In the genomic region with DNA sequence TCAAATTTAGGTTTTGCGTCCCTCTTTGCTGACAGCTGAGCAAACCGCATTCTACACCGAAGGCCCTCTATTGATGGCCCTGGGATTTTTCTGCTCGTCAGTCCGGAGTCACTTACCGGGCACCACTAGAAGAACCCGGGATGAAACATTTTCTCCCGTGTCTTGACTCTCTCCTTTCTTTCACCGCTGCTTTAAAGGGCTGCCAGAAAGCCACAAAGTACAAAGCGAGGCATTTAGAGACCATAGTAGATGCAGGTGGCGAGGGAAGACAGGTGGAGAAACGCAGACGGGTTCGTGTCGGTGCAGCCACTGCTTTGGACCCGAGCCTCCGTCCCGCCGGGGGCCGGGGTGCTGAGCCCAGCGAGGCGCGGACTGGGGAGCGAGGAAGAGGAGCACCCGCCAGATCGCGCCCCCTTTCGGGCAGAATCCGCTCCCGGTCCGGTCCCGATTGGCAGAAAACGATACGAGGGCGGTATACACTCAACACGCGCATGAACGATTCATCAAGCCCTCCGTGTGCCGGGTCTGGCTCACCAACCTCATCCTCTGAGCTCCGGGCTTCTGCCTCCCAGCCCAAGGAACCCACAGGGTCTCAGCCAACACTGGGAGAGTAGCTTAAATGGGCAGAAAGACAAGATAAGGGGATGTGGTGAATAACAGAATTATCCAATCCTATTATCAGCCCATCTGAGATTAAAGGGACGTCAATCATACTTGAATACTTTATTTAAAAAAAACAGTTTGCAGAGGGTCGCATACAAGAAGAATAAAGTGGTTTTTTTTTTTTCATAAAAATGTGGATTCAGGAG, we compare ENCODE assay signal across 1 cellular context.
TF ChIP-seq lines count a peak whose summit lies in the region.

No MANE protein-coding gene starts in this region.

TF ChIP-seq in K562, 482 proteins besides CTCF, POLR2A, EP300 and RAD21 (continued from another document and continues in another):
- TF ChIP-seq, protein P1, sequence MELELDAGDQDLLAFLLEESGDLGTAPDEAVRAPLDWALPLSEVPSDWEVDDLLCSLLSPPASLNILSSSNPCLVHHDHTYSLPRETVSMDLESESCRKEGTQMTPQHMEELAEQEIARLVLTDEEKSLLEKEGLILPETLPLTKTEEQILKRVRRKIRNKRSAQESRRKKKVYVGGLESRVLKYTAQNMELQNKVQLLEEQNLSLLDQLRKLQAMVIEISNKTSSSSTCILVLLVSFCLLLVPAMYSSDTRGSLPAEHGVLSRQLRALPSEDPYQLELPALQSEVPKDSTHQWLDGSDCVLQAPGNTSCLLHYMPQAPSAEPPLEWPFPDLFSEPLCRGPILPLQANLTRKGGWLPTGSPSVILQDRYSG (tag; conservative IDR thresholded peaks at IDR 0.05; ENCODE audit: low read depth): no peak
- no peak for TF ChIP-seq GTF2F1 (IDR thresholded peaks at IDR 0.05; ENCODE audit: low read depth, low read length)
- TF ChIP-seq, protein P2, sequence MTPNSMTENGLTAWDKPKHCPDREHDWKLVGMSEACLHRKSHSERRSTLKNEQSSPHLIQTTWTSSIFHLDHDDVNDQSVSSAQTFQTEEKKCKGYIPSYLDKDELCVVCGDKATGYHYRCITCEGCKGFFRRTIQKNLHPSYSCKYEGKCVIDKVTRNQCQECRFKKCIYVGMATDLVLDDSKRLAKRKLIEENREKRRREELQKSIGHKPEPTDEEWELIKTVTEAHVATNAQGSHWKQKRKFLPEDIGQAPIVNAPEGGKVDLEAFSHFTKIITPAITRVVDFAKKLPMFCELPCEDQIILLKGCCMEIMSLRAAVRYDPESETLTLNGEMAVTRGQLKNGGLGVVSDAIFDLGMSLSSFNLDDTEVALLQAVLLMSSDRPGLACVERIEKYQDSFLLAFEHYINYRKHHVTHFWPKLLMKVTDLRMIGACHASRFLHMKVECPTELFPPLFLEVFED (CRISPR knock-in tag; conservative IDR thresholded peaks at IDR 0.05): no peak
- TF ChIP-seq BCOR (IDR thresholded peaks at IDR 0.05): peak; percentile 81; the same call in 1 of the 2 replicates
- TF ChIP-seq GTF2A2 (tag; IDR thresholded peaks at IDR 0.05): no peak
- TF ChIP-seq, protein P3, sequence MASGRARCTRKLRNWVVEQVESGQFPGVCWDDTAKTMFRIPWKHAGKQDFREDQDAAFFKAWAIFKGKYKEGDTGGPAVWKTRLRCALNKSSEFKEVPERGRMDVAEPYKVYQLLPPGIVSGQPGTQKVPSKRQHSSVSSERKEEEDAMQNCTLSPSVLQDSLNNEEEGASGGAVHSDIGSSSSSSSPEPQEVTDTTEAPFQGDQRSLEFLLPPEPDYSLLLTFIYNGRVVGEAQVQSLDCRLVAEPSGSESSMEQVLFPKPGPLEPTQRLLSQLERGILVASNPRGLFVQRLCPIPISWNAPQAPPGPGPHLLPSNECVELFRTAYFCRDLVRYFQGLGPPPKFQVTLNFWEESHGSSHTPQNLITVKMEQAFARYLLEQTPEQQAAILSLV (tag; IDR thresholded peaks at IDR 0.05): no peak
- no peak for TF ChIP-seq POLR2AphosphoS5 (IDR thresholded peaks at IDR 0.05; ENCODE audit: control insufficient read depth, insufficient read depth, low read depth, low read length)
- TF ChIP-seq, protein P4, sequence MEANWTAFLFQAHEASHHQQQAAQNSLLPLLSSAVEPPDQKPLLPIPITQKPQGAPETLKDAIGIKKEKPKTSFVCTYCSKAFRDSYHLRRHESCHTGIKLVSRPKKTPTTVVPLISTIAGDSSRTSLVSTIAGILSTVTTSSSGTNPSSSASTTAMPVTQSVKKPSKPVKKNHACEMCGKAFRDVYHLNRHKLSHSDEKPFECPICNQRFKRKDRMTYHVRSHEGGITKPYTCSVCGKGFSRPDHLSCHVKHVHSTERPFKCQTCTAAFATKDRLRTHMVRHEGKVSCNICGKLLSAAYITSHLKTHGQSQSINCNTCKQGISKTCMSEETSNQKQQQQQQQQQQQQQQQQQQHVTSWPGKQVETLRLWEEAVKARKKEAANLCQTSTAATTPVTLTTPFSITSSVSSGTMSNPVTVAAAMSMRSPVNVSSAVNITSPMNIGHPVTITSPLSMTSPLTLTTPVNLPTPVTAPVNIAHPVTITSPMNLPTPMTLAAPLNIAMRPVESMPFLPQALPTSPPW (CRISPR knock-in tag; IDR thresholded peaks at IDR 0.05): peak; percentile 51
- TF ChIP-seq, protein P5, sequence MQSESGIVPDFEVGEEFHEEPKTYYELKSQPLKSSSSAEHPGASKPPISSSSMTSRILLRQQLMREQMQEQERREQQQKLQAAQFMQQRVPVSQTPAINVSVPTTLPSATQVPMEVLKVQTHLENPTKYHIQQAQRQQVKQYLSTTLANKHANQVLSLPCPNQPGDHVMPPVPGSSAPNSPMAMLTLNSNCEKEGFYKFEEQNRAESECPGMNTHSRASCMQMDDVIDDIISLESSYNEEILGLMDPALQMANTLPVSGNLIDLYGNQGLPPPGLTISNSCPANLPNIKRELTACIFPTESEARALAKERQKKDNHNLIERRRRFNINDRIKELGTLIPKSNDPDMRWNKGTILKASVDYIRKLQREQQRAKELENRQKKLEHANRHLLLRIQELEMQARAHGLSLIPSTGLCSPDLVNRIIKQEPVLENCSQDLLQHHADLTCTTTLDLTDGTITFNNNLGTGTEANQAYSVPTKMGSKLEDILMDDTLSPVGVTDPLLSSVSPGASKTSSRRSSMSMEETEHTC (IDR thresholded peaks at IDR 0.05): no peak
- TF ChIP-seq, protein P6, sequence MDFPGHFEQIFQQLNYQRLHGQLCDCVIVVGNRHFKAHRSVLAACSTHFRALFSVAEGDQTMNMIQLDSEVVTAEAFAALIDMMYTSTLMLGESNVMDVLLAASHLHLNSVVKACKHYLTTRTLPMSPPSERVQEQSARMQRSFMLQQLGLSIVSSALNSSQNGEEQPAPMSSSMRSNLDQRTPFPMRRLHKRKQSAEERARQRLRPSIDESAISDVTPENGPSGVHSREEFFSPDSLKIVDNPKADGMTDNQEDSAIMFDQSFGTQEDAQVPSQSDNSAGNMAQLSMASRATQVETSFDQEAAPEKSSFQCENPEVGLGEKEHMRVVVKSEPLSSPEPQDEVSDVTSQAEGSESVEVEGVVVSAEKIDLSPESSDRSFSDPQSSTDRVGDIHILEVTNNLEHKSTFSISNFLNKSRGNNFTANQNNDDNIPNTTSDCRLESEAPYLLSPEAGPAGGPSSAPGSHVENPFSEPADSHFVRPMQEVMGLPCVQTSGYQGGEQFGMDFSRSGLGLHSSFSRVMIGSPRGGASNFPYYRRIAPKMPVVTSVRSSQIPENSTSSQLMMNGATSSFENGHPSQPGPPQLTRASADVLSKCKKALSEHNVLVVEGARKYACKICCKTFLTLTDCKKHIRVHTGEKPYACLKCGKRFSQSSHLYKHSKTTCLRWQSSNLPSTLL (IDR thresholded peaks at IDR 0.05): no peak
- peak; percentile 65 to 82 for TF ChIP-seq KDM1A (IDR thresholded peaks at IDR 0.05)
- TF ChIP-seq, protein P7, sequence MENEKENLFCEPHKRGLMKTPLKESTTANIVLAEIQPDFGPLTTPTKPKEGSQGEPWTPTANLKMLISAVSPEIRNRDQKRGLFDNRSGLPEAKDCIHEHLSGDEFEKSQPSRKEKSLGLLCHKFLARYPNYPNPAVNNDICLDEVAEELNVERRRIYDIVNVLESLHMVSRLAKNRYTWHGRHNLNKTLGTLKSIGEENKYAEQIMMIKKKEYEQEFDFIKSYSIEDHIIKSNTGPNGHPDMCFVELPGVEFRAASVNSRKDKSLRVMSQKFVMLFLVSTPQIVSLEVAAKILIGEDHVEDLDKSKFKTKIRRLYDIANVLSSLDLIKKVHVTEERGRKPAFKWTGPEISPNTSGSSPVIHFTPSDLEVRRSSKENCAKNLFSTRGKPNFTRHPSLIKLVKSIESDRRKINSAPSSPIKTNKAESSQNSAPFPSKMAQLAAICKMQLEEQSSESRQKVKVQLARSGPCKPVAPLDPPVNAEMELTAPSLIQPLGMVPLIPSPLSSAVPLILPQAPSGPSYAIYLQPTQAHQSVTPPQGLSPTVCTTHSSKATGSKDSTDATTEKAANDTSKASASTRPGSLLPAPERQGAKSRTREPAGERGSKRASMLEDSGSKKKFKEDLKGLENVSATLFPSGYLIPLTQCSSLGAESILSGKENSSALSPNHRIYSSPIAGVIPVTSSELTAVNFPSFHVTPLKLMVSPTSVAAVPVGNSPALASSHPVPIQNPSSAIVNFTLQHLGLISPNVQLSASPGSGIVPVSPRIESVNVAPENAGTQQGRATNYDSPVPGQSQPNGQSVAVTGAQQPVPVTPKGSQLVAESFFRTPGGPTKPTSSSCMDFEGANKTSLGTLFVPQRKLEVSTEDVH (IDR thresholded peaks at IDR 0.05; ENCODE audit: low read depth, partially characterized antibody): peak; percentile 79
- TF ChIP-seq HCFC1 (IDR thresholded peaks at IDR 0.05; ENCODE audit: low read depth, low read length): peak; percentile 43; the same call in 1 of the 2 replicates
- no peak for TF ChIP-seq GTF2E2 (tag; IDR thresholded peaks at IDR 0.05)
- TF ChIP-seq, protein P8, sequence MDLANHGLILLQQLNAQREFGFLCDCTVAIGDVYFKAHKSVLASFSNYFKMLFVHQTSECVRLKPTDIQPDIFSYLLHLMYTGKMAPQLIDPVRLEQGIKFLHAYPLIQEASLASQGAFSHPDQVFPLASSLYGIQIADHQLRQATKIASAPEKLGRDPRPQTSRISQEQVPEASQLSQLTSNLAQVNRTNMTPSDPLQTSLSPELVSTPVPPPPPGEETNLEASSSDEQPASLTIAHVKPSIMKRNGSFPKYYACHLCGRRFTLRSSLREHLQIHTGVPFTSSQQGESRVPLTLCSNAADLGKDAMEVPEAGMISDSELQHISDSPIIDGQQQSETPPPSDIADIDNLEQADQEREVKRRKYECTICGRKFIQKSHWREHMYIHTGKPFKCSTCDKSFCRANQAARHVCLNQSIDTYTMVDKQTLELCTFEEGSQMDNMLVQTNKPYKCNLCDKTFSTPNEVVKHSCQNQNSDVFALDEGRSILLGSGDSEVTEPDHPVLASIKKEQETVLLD (IDR thresholded peaks at IDR 0.05): peak; percentile 73
- TF ChIP-seq POLR2G (IDR thresholded peaks at IDR 0.05; ENCODE audit: low read depth, low read length): peak; percentile 91
- TF ChIP-seq, protein P9, sequence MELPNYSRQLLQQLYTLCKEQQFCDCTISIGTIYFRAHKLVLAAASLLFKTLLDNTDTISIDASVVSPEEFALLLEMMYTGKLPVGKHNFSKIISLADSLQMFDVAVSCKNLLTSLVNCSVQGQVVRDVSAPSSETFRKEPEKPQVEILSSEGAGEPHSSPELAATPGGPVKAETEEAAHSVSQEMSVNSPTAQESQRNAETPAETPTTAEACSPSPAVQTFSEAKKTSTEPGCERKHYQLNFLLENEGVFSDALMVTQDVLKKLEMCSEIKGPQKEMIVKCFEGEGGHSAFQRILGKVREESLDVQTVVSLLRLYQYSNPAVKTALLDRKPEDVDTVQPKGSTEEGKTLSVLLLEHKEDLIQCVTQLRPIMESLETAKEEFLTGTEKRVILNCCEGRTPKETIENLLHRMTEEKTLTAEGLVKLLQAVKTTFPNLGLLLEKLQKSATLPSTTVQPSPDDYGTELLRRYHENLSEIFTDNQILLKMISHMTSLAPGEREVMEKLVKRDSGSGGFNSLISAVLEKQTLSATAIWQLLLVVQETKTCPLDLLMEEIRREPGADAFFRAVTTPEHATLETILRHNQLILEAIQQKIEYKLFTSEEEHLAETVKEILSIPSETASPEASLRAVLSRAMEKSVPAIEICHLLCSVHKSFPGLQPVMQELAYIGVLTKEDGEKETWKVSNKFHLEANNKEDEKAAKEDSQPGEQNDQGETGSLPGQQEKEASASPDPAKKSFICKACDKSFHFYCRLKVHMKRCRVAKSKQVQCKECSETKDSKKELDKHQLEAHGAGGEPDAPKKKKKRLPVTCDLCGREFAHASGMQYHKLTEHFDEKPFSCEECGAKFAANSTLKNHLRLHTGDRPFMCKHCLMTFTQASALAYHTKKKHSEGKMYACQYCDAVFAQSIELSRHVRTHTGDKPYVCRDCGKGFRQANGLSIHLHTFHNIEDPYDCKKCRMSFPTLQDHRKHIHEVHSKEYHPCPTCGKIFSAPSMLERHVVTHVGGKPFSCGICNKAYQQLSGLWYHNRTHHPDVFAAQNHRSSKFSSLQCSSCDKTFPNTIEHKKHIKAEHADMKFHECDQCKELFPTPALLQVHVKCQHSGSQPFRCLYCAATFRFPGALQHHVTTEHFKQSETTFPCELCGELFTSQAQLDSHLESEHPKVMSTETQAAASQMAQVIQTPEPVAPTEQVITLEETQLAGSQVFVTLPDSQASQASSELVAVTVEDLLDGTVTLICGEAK (IDR thresholded peaks at IDR 0.05): peak; percentile 78
- TF ChIP-seq, protein P9 (CRISPR knock-in tag; IDR thresholded peaks at IDR 0.05): no peak
- TF ChIP-seq, protein P10, sequence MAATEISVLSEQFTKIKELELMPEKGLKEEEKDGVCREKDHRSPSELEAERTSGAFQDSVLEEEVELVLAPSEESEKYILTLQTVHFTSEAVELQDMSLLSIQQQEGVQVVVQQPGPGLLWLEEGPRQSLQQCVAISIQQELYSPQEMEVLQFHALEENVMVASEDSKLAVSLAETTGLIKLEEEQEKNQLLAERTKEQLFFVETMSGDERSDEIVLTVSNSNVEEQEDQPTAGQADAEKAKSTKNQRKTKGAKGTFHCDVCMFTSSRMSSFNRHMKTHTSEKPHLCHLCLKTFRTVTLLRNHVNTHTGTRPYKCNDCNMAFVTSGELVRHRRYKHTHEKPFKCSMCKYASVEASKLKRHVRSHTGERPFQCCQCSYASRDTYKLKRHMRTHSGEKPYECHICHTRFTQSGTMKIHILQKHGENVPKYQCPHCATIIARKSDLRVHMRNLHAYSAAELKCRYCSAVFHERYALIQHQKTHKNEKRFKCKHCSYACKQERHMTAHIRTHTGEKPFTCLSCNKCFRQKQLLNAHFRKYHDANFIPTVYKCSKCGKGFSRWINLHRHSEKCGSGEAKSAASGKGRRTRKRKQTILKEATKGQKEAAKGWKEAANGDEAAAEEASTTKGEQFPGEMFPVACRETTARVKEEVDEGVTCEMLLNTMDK (IDR thresholded peaks at IDR 0.05; ENCODE audit: borderline replicate concordance, insufficient read depth, low read depth, low read length, poor library complexity, severe bottlenecking): peak; percentile 96
- TF ChIP-seq ETV1 (tag; conservative IDR thresholded peaks at IDR 0.05; ENCODE audit: low read depth): no peak
- TF ChIP-seq STAG1 (CRISPR knock-in tag; IDR thresholded peaks at IDR 0.05; ENCODE audit: borderline replicate concordance): peak; percentile 68; the same call in 1 of the 2 replicates
